7 cellular contexts compared by ENCODE assay signal in genomic region chr6:99613398-99613704, GRCh38. TPM values are rescaled to one million over a fixed set of nuclear protein-coding genes. Genes with fewer than 3 reads are reported as not detected.
DNase-seq lines count a peak whose midpoint lies in the region; ATAC-seq and TF ChIP-seq lines count a peak whose summit lies in the region.

No MANE protein-coding gene starts in this region.

- H3K4me1 ChIP-seq in left ventricle myocardium inferior: peaks cover 22% of the 10 kb centered on the region
- peaks cover 15% of the 10 kb centered on the region for H3K4me1 ChIP-seq in skeletal muscle satellite cell (ENCODE audit: control insufficient read depth, insufficient read depth, low read length)

- H3K9me3 ChIP-seq in left ventricle myocardium inferior (replicated peaks) (no peaks in the 10 kb centered on the region), skeletal muscle satellite cell (replicated peaks; ENCODE audit: low read length) (no peaks in the 10 kb centered on the region)

- peaks cover 100% of the 10 kb centered on the region for H3K27me3 ChIP-seq in left ventricle myocardium inferior (ENCODE audit: low read depth)
- H3K27me3 ChIP-seq in skeletal muscle satellite cell (ENCODE audit: control insufficient read depth, insufficient read depth, low read length): peaks cover 96% of the 10 kb centered on the region

- TF ChIP-seq CTCF in GM10266 (IDR thresholded peaks at IDR 0.05; ENCODE audit: control insufficient read depth, insufficient read depth, low read depth, missing control alignments) (peak; percentile 73), left ventricle myocardium inferior (IDR thresholded peaks at IDR 0.05; ENCODE audit: borderline replicate concordance) (peak; percentile 54)

- DNase-seq in GM10266 (ENCODE audit: extremely low spot score) (peak; percentile 85), HK-2 (ENCODE audit: unreplicated experiment) (peak; percentile 68), left ventricle myocardium inferior (no peak), globus pallidus (ENCODE audit: low spot score) (no peak)
- peak; percentile 73 for DNase-seq in activated CD8-positive, alpha-beta memory T cell treated with anti-CD3 and anti-CD28 coated beads for 24 hours

- H3K4me3 ChIP-seq in left ventricle myocardium inferior (peak overlapping the region; percentile 66), skeletal muscle satellite cell (ENCODE audit: low read length) (peak overlapping the region; percentile 64)

- H3K9ac ChIP-seq in skeletal muscle satellite cell (ENCODE audit: low read depth, low read length): no peak overlapping the region

- peak overlapping the region; percentile 75 for H3K4me2 ChIP-seq in skeletal muscle satellite cell (ENCODE audit: low read length)

- no peak overlapping the region for H3K27ac ChIP-seq in left ventricle myocardium inferior (replicated peaks)

- no peaks in the 10 kb centered on the region for H3K36me3 ChIP-seq in left ventricle myocardium inferior
- no peaks in the 10 kb centered on the region for H3K36me3 ChIP-seq in skeletal muscle satellite cell (ENCODE audit: insufficient read depth, low read length)

- intact Hi-C loops in left ventricle myocardium inferior (cut with micrococcal nuclease): no loop called here

- ATAC-seq in GM21390 (IDR thresholded peaks at IDR 0.05; ENCODE audit: unreplicated experiment): peak; percentile 68

RNA-seq across cellular contexts. Expression of gene PRDM13, which starts 6.7 kb away (rescaled TPM):
- total RNA-seq in left ventricle myocardium inferior: not detected
- not detected in 2 replicates for total RNA-seq in skeletal muscle satellite cell (2012; rRNA removed)

RNA-seq across cellular contexts. Expression of gene CCNC, which starts 44.9 kb away (rescaled TPM):
- 15.1 TPM for total RNA-seq in left ventricle myocardium inferior
- total RNA-seq in skeletal muscle satellite cell (2012; rRNA removed): 71.2 and 95.3 TPM in 2 replicates

Comparison
In these comparisons a context has a peak if more than half of its experiments do, and no peak if none do; other contexts are left out.
1. DNase-seq: peak in GM10266 (single experiment), HK-2 (single experiment) and activated CD8-positive, alpha-beta memory T cell treated with anti-CD3 and anti-CD28 coated beads for 24 hours (single experiment); none in left ventricle myocardium inferior (single experiment) and globus pallidus (single experiment).